9 cellular contexts compared by ENCODE assay signal in genomic region chr1:40625076-40625475, GRCh38. TPM values are rescaled to one million over a fixed set of nuclear protein-coding genes. Genes with fewer than 3 reads are reported as not detected.
DNase-seq lines count a peak whose midpoint lies in the region; ATAC-seq and TF ChIP-seq lines count a peak whose summit lies in the region.
"Had no signal": no experiment of that assay in that cellular context is flagged by ENCODE, and none has a peak within 500 bp of the region (broad histone marks: within the 10 kb centered on the region; RNA-seq: fewer than 3 reads in every experiment).

No MANE protein-coding gene starts in this region.

- TF ChIP-seq CTCF in DOHH2 (IDR thresholded peaks at IDR 0.05; ENCODE audit: low read depth, low read length, poor library complexity, severe bottlenecking) (peak; percentile 52), ovary (IDR thresholded peaks at IDR 0.05) (no peak)

- H3K9me2 ChIP-seq in DOHH2 (replicated peaks; ENCODE audit: control insufficient read depth, low read length), result no peaks in the 10 kb centered on the region
- no peaks in the 10 kb centered on the region for H3K9me2 ChIP-seq in Karpas-422 (replicated peaks; ENCODE audit: insufficient read depth, low read length)

- no peak for TF ChIP-seq EP300 in ovary (IDR thresholded peaks at IDR 0.05)

- intact Hi-C loops in left colon (cut with DNase I, micrococcal nuclease) (loop anchor here in 1 of 2 donors (10.0 kb wide), 1 partner anchor 330 kb away; no protein-coding TSS in a partner anchor), ovary (cut with DNase I) (no loop called here)

- H3K4me1 ChIP-seq in DOHH2 (ENCODE audit: control insufficient read depth, low read length), result no peaks in the 10 kb centered on the region
- H3K4me1 ChIP-seq in Karpas-422 (ENCODE audit: low read length), result peaks cover 5% of the 10 kb centered on the region
- H3K4me1 ChIP-seq in ovary (ENCODE audit: insufficient read depth), result no peaks in the 10 kb centered on the region

- peaks cover 2% of the 10 kb centered on the region for H3K27me3 Mint-ChIP-seq in activated CD8-positive, alpha-beta memory T cell treated with anti-CD3 and anti-CD28 coated beads, Interleukin-2, amount 10 ng/mL, durations not matched to agents 7 days and 5 days

- H3K27me3 ChIP-seq in DOHH2 (ENCODE audit: control insufficient read depth, low read length) (peaks cover 14% of the 10 kb centered on the region; the same call in 1 of the 2 replicates), Karpas-422 (ENCODE audit: low read length) (no peaks in the 10 kb centered on the region), ovary (no peaks in the 10 kb centered on the region)

- H3K4me2 ChIP-seq in DOHH2 (ENCODE audit: low read length) (no peak overlapping the region), Karpas-422 (ENCODE audit: low read depth, low read length, poor library complexity, severe bottlenecking) (no peak overlapping the region)
- H3K4me2 ChIP-seq: KMS-11 had no signal

- 36 to 56% (median 52%) methylated on average over 4 of the region's 4 CpGs for WGBS in ovary, 3 donors

- H4K20me1 ChIP-seq in DOHH2 (ENCODE audit: control insufficient read depth, insufficient read depth, low read depth, low read length) (no peaks in the 10 kb centered on the region), Karpas-422 (ENCODE audit: insufficient read depth, low read depth, low read length) (no peaks in the 10 kb centered on the region)

- no peak overlapping the region for H3K9ac ChIP-seq in Karpas-422 (ENCODE audit: low read length)
- H3K9ac ChIP-seq: KMS-11 had no signal

- no peak overlapping the region for H2AFZ ChIP-seq in Karpas-422 (ENCODE audit: low read length)

- no peak for ATAC-seq in activated CD8-positive, alpha-beta memory T cell treated with anti-CD3 and anti-CD28 coated beads, Interleukin-2, amount 10 ng/mL, durations not matched to agents 7 days and 5 days
- ATAC-seq in left colon (peak; percentile 58), GM21737 (IDR thresholded peaks at IDR 0.05; ENCODE audit: unreplicated experiment) (no peak), GM18858 (IDR thresholded peaks at IDR 0.05; ENCODE audit: unreplicated experiment) (no peak)

- H3K36me3 ChIP-seq in DOHH2 (ENCODE audit: control insufficient read depth, low read length) (no peaks in the 10 kb centered on the region), Karpas-422 (ENCODE audit: insufficient read depth, low read length) (no peaks in the 10 kb centered on the region), ovary (no peaks in the 10 kb centered on the region)

- no peak overlapping the region for H3K4me3 Mint-ChIP-seq in activated CD8-positive, alpha-beta memory T cell treated with anti-CD3 and anti-CD28 coated beads, Interleukin-2, amount 10 ng/mL, durations not matched to agents 7 days and 5 days

- no peaks in the 10 kb centered on the region for H3K79me2 ChIP-seq in DOHH2 (ENCODE audit: control insufficient read depth, low read length)
- no peaks in the 10 kb centered on the region for H3K79me2 ChIP-seq in Karpas-422 (ENCODE audit: low read length)

- H3K9me3 ChIP-seq in DOHH2 (ENCODE audit: control insufficient read depth, insufficient read depth, low read length), result no peaks in the 10 kb centered on the region
- no peaks in the 10 kb centered on the region for H3K9me3 ChIP-seq in Karpas-422 (ENCODE audit: low read length)
- no peaks in the 10 kb centered on the region for H3K9me3 ChIP-seq in ovary

- TF ChIP-seq POLR2A in ovary (IDR thresholded peaks at IDR 0.05), result no peak

- no peaks in the 10 kb centered on the region for H3K36me3 Mint-ChIP-seq in activated CD8-positive, alpha-beta memory T cell treated with anti-CD3 and anti-CD28 coated beads, Interleukin-2, amount 10 ng/mL, durations not matched to agents 7 days and 5 days

- H3F3A ChIP-seq in DOHH2 (ENCODE audit: control insufficient read depth, insufficient read depth), result no peaks in the 10 kb centered on the region

- no peak overlapping the region for H3K4me3 ChIP-seq in DOHH2 (ENCODE audit: low read length)
- no peak overlapping the region for H3K4me3 ChIP-seq in Karpas-422 (ENCODE audit: low read length)
- H3K4me3 ChIP-seq in ovary, result no peak overlapping the region

- peak; percentile 80 for DNase-seq in Karpas-422
- peak; percentile 48 for DNase-seq in activated CD8-positive, alpha-beta memory T cell treated with anti-CD3 and anti-CD28 coated beads, Interleukin-2, amount 10 ng/mL, durations not matched to agents 7 days and 5 days
- peak in 1 of 2 donors; percentile 66 for DNase-seq in left colon
- DNase-seq in hepatic stellate cell (ENCODE audit: low spot score), result no peak
- no peak for DNase-seq in ovary

- H3K9me3 Mint-ChIP-seq in activated CD8-positive, alpha-beta memory T cell treated with anti-CD3 and anti-CD28 coated beads, Interleukin-2, amount 10 ng/mL, durations not matched to agents 7 days and 5 days (ENCODE audit: low read depth), result no peaks in the 10 kb centered on the region

- H3K27ac ChIP-seq in DOHH2 (ENCODE audit: low read depth, low read length) (no peak overlapping the region), Karpas-422 (ENCODE audit: low read length) (no peak overlapping the region), ovary (no peak overlapping the region)
- H3K27ac ChIP-seq: KMS-11 had no signal

- H3K27ac Mint-ChIP-seq in activated CD8-positive, alpha-beta memory T cell treated with anti-CD3 and anti-CD28 coated beads, Interleukin-2, amount 10 ng/mL, durations not matched to agents 7 days and 5 days, result no peak overlapping the region

- peaks cover 23% of the 10 kb centered on the region for H3K4me1 Mint-ChIP-seq in activated CD8-positive, alpha-beta memory T cell treated with anti-CD3 and anti-CD28 coated beads, Interleukin-2, amount 10 ng/mL, durations not matched to agents 7 days and 5 days

- CTCF ChIA-PET in activated CD8-positive, alpha-beta memory T cell treated with anti-CD3 and anti-CD28 coated beads, Interleukin-2, amount 10 ng/mL, durations not matched to agents 7 days and 5 days (lab: Charles Lee), result interaction anchor here (0.9 to 1.4 kb wide), 4 partner anchors 41 to 150 kb away, joined by 3 to 6 read pairs (median 4); partner anchors contain the start of gene RIMS3

RNA-seq across cellular contexts. Expression of gene RIMS3, which starts 40.4 kb away (rescaled TPM):
- total RNA-seq in Karpas-422 (2014; rRNA removed; shearing (Covaris generic); ENCODE audit: low replicate concordance), result 4.2 and 5.5 TPM in 2 replicates
- total RNA-seq in activated CD8-positive, alpha-beta memory T cell treated with anti-CD3 and anti-CD28 coated beads, Interleukin-2, amount 10 ng/mL, durations not matched to agents 7 days and 5 days, result 1 to 10 TPM; 2.1 to 5.3 TPM
- total RNA-seq in left colon (10 to 100 TPM in 1 of 2 donors, 1 to 10 TPM in 1; 6.4 to 15.6 TPM), ovary (10 to 100 TPM in 1 of 7 donors, 1 to 10 TPM in 6; 1.3 to 12.6 (median 6.2) TPM)
- 1 to 10 TPM; 1.4 to 4.4 TPM for polyA plus RNA-seq in ovary

Comparison
In these comparisons a context has a peak if more than half of its experiments do, and no peak if none do; other contexts are left out.
1. DNase-seq: peak in Karpas-422 (single experiment) and activated CD8-positive, alpha-beta memory T cell treated with anti-CD3 and anti-CD28 coated beads, Interleukin-2, amount 10 ng/mL, durations not matched to agents 7 days and 5 days (single experiment); none in hepatic stellate cell (single experiment) and ovary (0 of 5).